Comparison of ENCODE assay signal across 9 cellular contexts in genomic region chr6:123182998-123183397, GRCh38.
"Had no signal": no experiment of that assay in that cellular context is flagged by ENCODE, and none has a peak within 500 bp of the region (broad histone marks: within the 10 kb centered on the region; RNA-seq: fewer than 3 reads in every experiment).

No MANE protein-coding gene starts in this region.

- H3K27ac Mint-ChIP-seq: HFFc6, IgD-negative memory B cell had no signal

- H3K4me3 Mint-ChIP-seq: HFFc6, IgD-negative memory B cell had no signal

- H3K27ac ChIP-seq: GM23248, HL-60 had no signal

- H3K36me3 ChIP-seq: HAP-1 had no signal

- DNase-seq: GM23248, GOT3, H7, HFFc6 had no signal

- H3K27me3 Mint-ChIP-seq: IgD-negative memory B cell had no signal

- H3K36me3 Mint-ChIP-seq: IgD-negative memory B cell had no signal

- H3K9me3 ChIP-seq: HAP-1 had no signal

- ATAC-seq: HCT116, HepG2 had no signal

- H3K4me3 ChIP-seq: GM23248, HAP-1 had no signal

- H3K4me1 Mint-ChIP-seq: IgD-negative memory B cell had no signal

- H3K4me1 ChIP-seq: HAP-1 had no signal
